In the genomic region with DNA sequence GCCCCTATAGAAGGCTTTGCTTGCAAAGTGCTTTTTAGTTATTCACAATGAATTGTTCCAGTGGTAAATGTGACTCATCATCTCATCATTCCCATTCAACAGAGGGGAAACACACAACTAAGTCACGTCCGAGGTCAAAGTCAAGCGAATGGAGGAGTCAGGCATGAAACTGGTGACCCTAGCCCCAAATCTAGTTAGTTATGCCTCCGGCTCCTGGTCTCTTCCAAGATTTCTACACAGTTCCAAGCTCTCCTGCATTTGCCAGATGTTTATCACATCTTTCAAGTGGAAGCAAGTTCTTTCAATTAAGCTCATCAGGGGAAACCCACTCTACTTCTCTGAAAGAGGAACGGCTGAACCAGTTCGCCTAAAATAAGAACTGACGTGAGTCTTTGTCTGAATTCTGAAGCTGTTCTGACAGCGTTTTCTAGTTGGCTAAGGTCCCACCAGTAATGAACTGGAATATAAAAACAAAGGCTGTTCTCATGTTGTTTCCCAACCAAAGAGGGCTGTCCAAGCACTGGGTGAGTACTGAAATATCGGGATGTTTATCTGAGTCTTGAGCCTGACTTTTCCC, we compare ENCODE assay signal across 9 cellular contexts.
DNase-seq lines count a peak whose midpoint lies in the region; ATAC-seq and TF ChIP-seq lines count a peak whose summit lies in the region.
"Had no signal": no experiment of that assay in that cellular context is flagged by ENCODE, and none has a peak within 500 bp of the region (broad histone marks: within the 10 kb centered on the region; RNA-seq: fewer than 3 reads in every experiment).

No MANE protein-coding gene starts in this region.

- H3K9ac ChIP-seq in OCI-LY3 (ENCODE audit: low read length), result peak overlapping the region; percentile 21; the same call in 1 of the 2 replicates

- H3K4me2 ChIP-seq in OCI-LY3 (ENCODE audit: low read length), result peak overlapping the region; percentile 82

- H3K27me3 ChIP-seq in OCI-LY3 (ENCODE audit: low read depth, low read length) (no peaks in the 10 kb centered on the region), heart right ventricle (peaks cover 0 to 16% (median 0%) of the 10 kb centered on the region in 7 donors)

- no peak for TF ChIP-seq CTCF in OCI-LY3 (IDR thresholded peaks at IDR 0.05; ENCODE audit: low read depth, low read length)
- no peak for TF ChIP-seq CTCF in heart right ventricle (IDR thresholded peaks at IDR 0.05)

- no peaks in the 10 kb centered on the region for H3K79me2 ChIP-seq in OCI-LY3 (ENCODE audit: low read length)

- WGBS in heart right ventricle, 2 donors, result 35 to 42% methylated on average over 9 of the region's 9 CpGs

- peaks cover 18% of the 10 kb centered on the region for H3K4me1 ChIP-seq in OCI-LY3 (ENCODE audit: low read length)
- peaks cover 0 to 19% (median 4%) of the 10 kb centered on the region in 9 donors for H3K4me1 ChIP-seq in heart right ventricle

- H3K36me3 ChIP-seq in OCI-LY3 (replicated peaks; ENCODE audit: low read depth, low read length) (no peaks in the 10 kb centered on the region), heart right ventricle (no peaks in the 10 kb centered on the region)

- peak overlapping the region; percentile 65 for H3K4me3 ChIP-seq in OCI-LY3 (ENCODE audit: low read length)
- H3K4me3 ChIP-seq in heart right ventricle, result peak overlapping the region in 4 of 10 donors; percentile 1 to 5 (median 4)

- no peaks in the 10 kb centered on the region for H3K9me3 ChIP-seq in OCI-LY3 (ENCODE audit: insufficient read depth, low read length)
- no peaks in the 10 kb centered on the region for H3K9me3 ChIP-seq in heart right ventricle

- DNase-seq in ELR (ENCODE audit: low read depth) (peak; percentile 80), heart right ventricle (peak in 1 of 2 donors; percentile 44), occipital lobe (lab: John Stamatoyannopoulos, UW) (no peak), NCI-H2107 treated with DMSO at 0.1 percent for 48 hours (lab: John Stamatoyannopoulos, UW; ENCODE audit: unreplicated experiment) (no peak), NOMO-1 (lab: John Stamatoyannopoulos, UW; ENCODE audit: unreplicated experiment in 2 of 2) (no peak)
- DNase-seq: cerebellar nuclear complex had no signal

- H4K20me1 ChIP-seq in OCI-LY3 (ENCODE audit: insufficient read depth, low read length), result no peaks in the 10 kb centered on the region

- H3K27ac ChIP-seq in OCI-LY3 (ENCODE audit: low read length), result peak overlapping the region; percentile 46
- H3K27ac ChIP-seq in heart right ventricle, result peak overlapping the region in 8 of 10 donors; percentile 44 to 73 (median 65)

- 0 out of 2 replicates have a peak overlapping the region, but pooled peaks have one; percentile 28 for H2AFZ ChIP-seq in OCI-LY3 (ENCODE audit: low read depth, low read length)

- intact Hi-C loops in heart right ventricle (cut with DNase I), result no loop called here

- peak; percentile 44 for ATAC-seq in GM21381 (IDR thresholded peaks at IDR 0.05; ENCODE audit: unreplicated experiment)
- peak; percentile 34 to 83 (median 74) for ATAC-seq in heart right ventricle
- no peak for ATAC-seq in HG03196 (IDR thresholded peaks at IDR 0.05; ENCODE audit: unreplicated experiment)
